1 cellular context compared by ENCODE assay signal in the genomic region with DNA sequence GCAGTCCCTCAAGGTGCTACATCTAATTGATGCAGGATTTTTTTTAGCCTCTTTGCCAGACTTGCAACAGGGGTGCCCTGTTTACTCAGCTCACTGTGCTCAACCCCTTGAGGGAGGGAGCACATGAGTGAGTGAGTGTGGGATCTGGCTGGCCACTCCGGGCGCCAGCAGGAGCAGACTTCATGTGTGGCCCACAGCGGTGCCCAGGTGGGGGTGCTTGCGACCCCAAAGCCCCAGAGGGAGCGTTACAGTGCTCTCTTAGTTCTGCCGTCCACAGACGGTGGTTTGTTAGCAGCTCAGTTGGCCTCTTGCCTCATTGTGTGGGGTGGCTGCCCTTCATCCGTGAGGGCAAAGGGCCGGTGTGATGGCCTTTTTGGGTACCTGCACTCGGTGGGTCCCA.
TF ChIP-seq lines count a peak whose summit lies in the region.

No MANE protein-coding gene starts in this region.

TF ChIP-seq in IMR-90, 13 proteins besides CTCF, POLR2A, EP300 and RAD21:
- no peak for TF ChIP-seq CEBPB (IDR thresholded peaks at IDR 0.05; ENCODE audit: low read depth, low read length)
- no peak for TF ChIP-seq ELK1 (IDR thresholded peaks at IDR 0.05; ENCODE audit: borderline replicate concordance, low read depth, low read length)
- TF ChIP-seq CHD1 (IDR thresholded peaks at IDR 0.05; ENCODE audit: low read depth, low read length) = no peak
- no peak for TF ChIP-seq NFE2L2 (IDR thresholded peaks at IDR 0.05; ENCODE audit: low read depth, low read length)
- TF ChIP-seq MXI1 (IDR thresholded peaks at IDR 0.05; ENCODE audit: borderline replicate concordance, low read depth, low read length) = no peak
- no peak for TF ChIP-seq SMC3 (IDR thresholded peaks at IDR 0.05; ENCODE audit: low read depth, low read length)
- TF ChIP-seq RCOR1 (IDR thresholded peaks at IDR 0.05; ENCODE audit: insufficient replicate concordance, low read length) = no peak
- TF ChIP-seq FOS (IDR thresholded peaks at IDR 0.05; ENCODE audit: low read depth, low read length) = no peak
- no peak for TF ChIP-seq MAFK (IDR thresholded peaks at IDR 0.05; ENCODE audit: low read depth, low read length)
- no peak for TF ChIP-seq USF2 (IDR thresholded peaks at IDR 0.05; ENCODE audit: low read depth, low read length)
